8 cellular contexts compared by ENCODE assay signal in genomic region chr16:4766875-4767628, GRCh38. TPM values are rescaled to one million over a fixed set of nuclear protein-coding genes. Genes with fewer than 3 reads are reported as not detected.
DNase-seq lines count a peak whose midpoint lies in the region; ATAC-seq lines count a peak whose summit lies in the region.

ZNF500 (minus strand) TSS chr16:4767162; CDS start chr16:4765978, 1,184 bp downstream.

- H3K27ac Mint-ChIP-seq in activated CD4-positive, alpha-beta T cell treated with anti-CD3 and anti-CD28 coated beads for 36 hours: peak within 1 kb of the TSS; percentile 91

- H3K4me3 ChIP-seq in BLaER1: peak within 1 kb of the TSS; percentile 93

- DNase-seq in NCI-H524 treated with DMSO at 0.1 percent for 48 hours (lab: John Stamatoyannopoulos, UW): peak; percentile 89
- peak; percentile 97 for DNase-seq in activated CD4-positive, alpha-beta T cell treated with anti-CD3 and anti-CD28 coated beads for 36 hours
- peak; percentile 95 for DNase-seq in kidney tubule cell (ENCODE audit: low spot score)
- DNase-seq in stimulated activated CD4-positive, alpha-beta T cell treated with anti-CD3 and anti-CD28 coated beads, Interleukin-1b, Interleukin-23, amount 100 ng/mL, for 1 hour (ENCODE audit: low read depth in 2 of 2): peak; percentile 82 to 98

- H3K4me3 Mint-ChIP-seq in activated CD4-positive, alpha-beta T cell treated with anti-CD3 and anti-CD28 coated beads for 36 hours: peak within 1 kb of the TSS; percentile 89

- H3K27me3 ChIP-seq in BLaER1: no peaks in the 10 kb centered on the region

- H3K4me2 ChIP-seq in BLaER1: peak within 1 kb of the TSS; percentile 91

- no peaks in the 10 kb centered on the region for H3K9me3 ChIP-seq in BLaER1

- peak within 1 kb of the TSS; percentile 96 for H3K9ac ChIP-seq in BLaER1

- intact Hi-C loops in activated CD4-positive, alpha-beta T cell treated with anti-CD3 and anti-CD28 coated beads for 36 hours (cut with DNase I, micrococcal nuclease): loop anchor here (1.0 to 5.0 kb wide), 9 partner anchors 33 to 885 kb away; partner anchors contain the start of genes ANKS3 (in 2 of the 2), DNAAF8 (in 2 of the 2), ROGDI (in 2 of the 2) and SEC14L5 (in 2 of the 2)

- peaks cover 16% of the 10 kb centered on the region for H3K36me3 Mint-ChIP-seq in activated CD4-positive, alpha-beta T cell treated with anti-CD3 and anti-CD28 coated beads for 36 hours (ENCODE audit: low read depth)

- POLR2A ChIA-PET in activated CD4-positive, alpha-beta T cell treated with anti-CD3 and anti-CD28 coated beads for 36 hours (lab: Charles Lee): no interaction called here

- H3K27ac ChIP-seq in BLaER1 (peak within 1 kb of the TSS; percentile 90), cingulate gyrus (ENCODE audit: low read depth, low read length) (peak within 1 kb of the TSS; percentile 90)

- no peaks in the 10 kb centered on the region for H3K27me3 Mint-ChIP-seq in activated CD4-positive, alpha-beta T cell treated with anti-CD3 and anti-CD28 coated beads for 36 hours

- ATAC-seq in GM19324 (IDR thresholded peaks at IDR 0.05; ENCODE audit: low FRiP score, unreplicated experiment) (peak; percentile 85), HG03460 (IDR thresholded peaks at IDR 0.05; ENCODE audit: unreplicated experiment) (peak; percentile 79)
- ATAC-seq in activated CD4-positive, alpha-beta T cell treated with anti-CD3 and anti-CD28 coated beads for 36 hours: peak; percentile 78

- H4K20me1 ChIP-seq in BLaER1: peaks cover 33% of the 10 kb centered on the region; the same call in 1 of the 2 replicates

- CTCF ChIA-PET in activated CD4-positive, alpha-beta T cell treated with anti-CD3 and anti-CD28 coated beads for 36 hours (lab: Charles Lee): interaction anchor here (1.1 to 1.3 kb wide), 2 partner anchors 32 to 189 kb away, joined by 3 read pairs; partner anchors contain the start of gene DNAAF8

- peaks cover 25% of the 10 kb centered on the region for H3K4me1 Mint-ChIP-seq in activated CD4-positive, alpha-beta T cell treated with anti-CD3 and anti-CD28 coated beads for 36 hours

- peaks cover 41% of the 10 kb centered on the region for H3K4me1 ChIP-seq in BLaER1

- H3K9me3 Mint-ChIP-seq in activated CD4-positive, alpha-beta T cell treated with anti-CD3 and anti-CD28 coated beads for 36 hours (ENCODE audit: low read depth): no peaks in the 10 kb centered on the region

- H3K36me3 ChIP-seq in BLaER1: peaks cover 35% of the 10 kb centered on the region

RNA-seq across cellular contexts. Expression of gene ZNF500, which starts in this region (rescaled TPM):
- total RNA-seq in activated CD4-positive, alpha-beta T cell treated with anti-CD3 and anti-CD28 coated beads for 36 hours: 10 to 100 TPM; 10.3 to 11.6 TPM

Comparison
In these comparisons a context has a peak if more than half of its experiments do, and no peak if none do; other contexts are left out.
1. Peak in every context shown above with its lines: DNase-seq, ATAC-seq, H3K4me3 ChIP-seq and H3K27ac ChIP-seq.